Comparison of ENCODE assay signal across 6 cellular contexts in the genomic region with DNA sequence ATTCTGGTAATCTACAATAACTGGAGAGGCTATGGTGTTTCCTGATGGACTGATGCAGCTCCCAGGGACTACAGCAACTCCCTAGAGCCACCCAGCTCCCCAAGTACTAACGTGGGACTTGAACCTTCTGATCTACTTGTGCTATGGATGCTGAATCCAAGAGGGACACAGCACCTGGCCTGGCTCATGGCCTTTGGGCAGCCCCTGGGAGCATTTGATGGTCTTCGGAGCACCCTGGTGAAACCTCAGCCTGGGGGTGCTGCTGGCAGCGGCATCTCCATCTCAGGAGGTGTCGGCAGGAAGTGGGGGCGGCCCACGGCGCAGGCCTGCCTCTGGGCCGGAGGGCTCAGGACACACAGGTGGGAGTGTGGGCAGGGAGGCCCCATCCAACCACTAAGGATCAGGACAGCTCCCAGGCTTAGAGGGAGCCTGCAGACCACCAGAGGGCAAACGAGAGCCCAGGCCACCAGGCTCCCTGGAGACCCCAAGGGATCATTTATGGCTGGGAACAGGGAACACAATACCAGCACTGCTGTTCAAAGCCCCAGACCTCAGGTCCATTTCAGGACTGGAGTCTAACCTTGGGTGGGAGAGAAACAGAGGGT.
DNase-seq lines count a peak whose midpoint lies in the region; TF ChIP-seq lines count a peak whose summit lies in the region.

No MANE protein-coding gene starts in this region.

- CTCF ChIA-PET in HEK293T (lab: Yijun Ruan, JAX), result interaction anchor here (0.7 to 1.9 kb wide), 9 partner anchors 9 to 25 kb away, joined by 3 to 10 read pairs (median 4); a partner anchor contains a TSS

- DNase-seq in HEK293T (ENCODE audit: extremely low spot score) (peak; percentile 53), cardiac fibroblast (ENCODE audit: low read depth in 2 of 2) (no peak), retina (peak; percentile 60), HUDEP-2 (lab: John Stamatoyannopoulos, UW; ENCODE audit: unreplicated experiment in 76 of 76) (no peak)
- DNase-seq in stimulated activated CD8-positive, alpha-beta memory T cell treated with anti-CD3 and anti-CD28 coated beads, Interleukin-4, amount 100 ng/mL, for 48 hours, result no peak
- DNase-seq in stimulated activated CD4-positive, alpha-beta T cell treated with anti-CD3 and anti-CD28 coated beads, Interleukin-2, amount 100 ng/mL, for 24 hours, result no peak

- POLR2A ChIA-PET in HEK293T (lab: Yijun Ruan, JAX), result interaction anchor here (1.2 to 2.8 kb wide), 4 partner anchors 8 to 91 kb away, joined by 3 to 14 read pairs (median 3); a partner anchor contains a TSS

- TF ChIP-seq CTCF in cardiac fibroblast (IDR thresholded peaks at IDR 0.05; ENCODE audit: low read depth, low read length), result peak; percentile 44

- H3K4me3 ChIP-seq in cardiac fibroblast (replicated peaks in 1 of 2; ENCODE audit: low read depth in 2 of 2, low read length in 2 of 2), result no peak overlapping the region

TF ChIP-seq in HEK293T, 16 proteins besides CTCF, POLR2A, EP300 and RAD21:
- TF ChIP-seq LEF1 (IDR thresholded peaks at IDR 0.05; ENCODE audit: borderline replicate concordance), result no peak
- TF ChIP-seq HDGF (IDR thresholded peaks at IDR 0.05; ENCODE audit: borderline replicate concordance), result no peak
- no peak for TF ChIP-seq BHLHE40 (IDR thresholded peaks at IDR 0.05; ENCODE audit: borderline replicate concordance)
- no peak for TF ChIP-seq L3MBTL2 (conservative IDR thresholded peaks at IDR 0.05)
- no peak for TF ChIP-seq NFRKB (IDR thresholded peaks at IDR 0.05)
- no peak for TF ChIP-seq FOXK2 (IDR thresholded peaks at IDR 0.05)

Comparison
In these comparisons a context has a peak if more than half of its experiments do, and no peak if none do; other contexts are left out.
1. DNase-seq: peak in HEK293T (single experiment) and retina (single experiment); none in cardiac fibroblast (0 of 2), stimulated activated CD8-positive, alpha-beta memory T cell treated with anti-CD3 and anti-CD28 coated beads, Interleukin-4, amount 100 ng/mL, for 48 hours (single experiment), stimulated activated CD4-positive, alpha-beta T cell treated with anti-CD3 and anti-CD28 coated beads, Interleukin-2, amount 100 ng/mL, for 24 hours (0 of 2) and HUDEP-2 (0 of 76).